In the genomic region with DNA sequence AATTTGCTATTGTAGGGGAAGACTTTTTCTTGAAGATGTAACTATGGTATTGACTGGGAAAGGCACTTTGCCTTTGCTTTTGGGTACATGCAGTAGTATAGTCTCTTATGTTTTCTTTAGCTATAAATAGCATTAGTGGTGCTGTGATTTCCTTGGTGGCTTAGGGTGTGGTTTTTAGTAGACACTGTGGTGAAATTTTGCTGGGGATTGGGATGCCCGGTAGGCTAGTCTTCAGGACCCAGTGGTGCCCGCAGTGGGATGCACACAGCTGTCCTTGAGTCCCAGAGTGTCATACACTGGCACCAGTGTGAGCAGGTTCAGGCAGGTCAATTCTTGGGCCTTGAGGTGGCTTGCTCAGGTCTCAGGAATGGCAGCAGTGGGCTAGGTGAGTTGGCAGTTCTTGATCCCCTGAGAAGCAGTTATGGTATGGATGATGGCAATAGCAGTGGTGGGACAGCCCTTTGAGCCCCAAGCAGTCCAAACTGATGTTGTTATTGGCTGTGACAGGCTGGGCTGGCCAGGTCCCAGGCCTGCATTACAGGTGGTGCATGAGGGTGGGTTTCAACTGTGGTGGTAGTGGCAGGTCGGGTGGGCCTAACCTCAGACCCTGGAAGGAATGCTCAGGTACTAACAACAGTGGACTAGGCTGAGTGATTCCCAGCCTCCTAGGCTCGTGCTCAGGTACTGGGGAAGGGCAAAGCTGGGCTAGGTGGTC, we compare ENCODE assay signal across 1 cellular context.
TF ChIP-seq lines count a peak whose summit lies in the region.

No MANE protein-coding gene starts in this region.

TF ChIP-seq in H1, 55 proteins besides CTCF, POLR2A, EP300 and RAD21:
- TF ChIP-seq KDM4A (IDR thresholded peaks at IDR 0.05; ENCODE audit: low read depth, low read length, severe bottlenecking) (no peak), SP2 (IDR thresholded peaks at IDR 0.05; ENCODE audit: low read length) (no peak), POLR2AphosphoS5 (IDR thresholded peaks at IDR 0.05; ENCODE audit: low read depth, low read length) (no peak), CHD1 (IDR thresholded peaks at IDR 0.05; ENCODE audit: low read depth, low read length) (no peak), SIN3A (conservative IDR thresholded peaks at IDR 0.05 in 1 of 2, IDR thresholded peaks at IDR 0.05 in 1 of 2; ENCODE audit: low read depth in 1 of 2, low read length in 2 of 2) (no peak), JUND (IDR thresholded peaks at IDR 0.05; ENCODE audit: low read length) (no peak), TAF1 (IDR thresholded peaks at IDR 0.05; ENCODE audit: low read depth, low read length) (no peak), TCF12 (IDR thresholded peaks at IDR 0.05; ENCODE audit: low read depth, low read length) (no peak), MAFK (IDR thresholded peaks at IDR 0.05; ENCODE audit: low read depth, low read length) (no peak), CBX8 (IDR thresholded peaks at IDR 0.05; ENCODE audit: borderline replicate concordance, low read depth, low read length) (no peak), SP1 (IDR thresholded peaks at IDR 0.05; ENCODE audit: low read depth, low read length) (no peak), HDAC2 (IDR thresholded peaks at IDR 0.05; ENCODE audit: borderline replicate concordance in 1 of 2, low read depth in 2 of 2, low read length in 2 of 2) (no peak)
- TF ChIP-seq, protein P1, sequence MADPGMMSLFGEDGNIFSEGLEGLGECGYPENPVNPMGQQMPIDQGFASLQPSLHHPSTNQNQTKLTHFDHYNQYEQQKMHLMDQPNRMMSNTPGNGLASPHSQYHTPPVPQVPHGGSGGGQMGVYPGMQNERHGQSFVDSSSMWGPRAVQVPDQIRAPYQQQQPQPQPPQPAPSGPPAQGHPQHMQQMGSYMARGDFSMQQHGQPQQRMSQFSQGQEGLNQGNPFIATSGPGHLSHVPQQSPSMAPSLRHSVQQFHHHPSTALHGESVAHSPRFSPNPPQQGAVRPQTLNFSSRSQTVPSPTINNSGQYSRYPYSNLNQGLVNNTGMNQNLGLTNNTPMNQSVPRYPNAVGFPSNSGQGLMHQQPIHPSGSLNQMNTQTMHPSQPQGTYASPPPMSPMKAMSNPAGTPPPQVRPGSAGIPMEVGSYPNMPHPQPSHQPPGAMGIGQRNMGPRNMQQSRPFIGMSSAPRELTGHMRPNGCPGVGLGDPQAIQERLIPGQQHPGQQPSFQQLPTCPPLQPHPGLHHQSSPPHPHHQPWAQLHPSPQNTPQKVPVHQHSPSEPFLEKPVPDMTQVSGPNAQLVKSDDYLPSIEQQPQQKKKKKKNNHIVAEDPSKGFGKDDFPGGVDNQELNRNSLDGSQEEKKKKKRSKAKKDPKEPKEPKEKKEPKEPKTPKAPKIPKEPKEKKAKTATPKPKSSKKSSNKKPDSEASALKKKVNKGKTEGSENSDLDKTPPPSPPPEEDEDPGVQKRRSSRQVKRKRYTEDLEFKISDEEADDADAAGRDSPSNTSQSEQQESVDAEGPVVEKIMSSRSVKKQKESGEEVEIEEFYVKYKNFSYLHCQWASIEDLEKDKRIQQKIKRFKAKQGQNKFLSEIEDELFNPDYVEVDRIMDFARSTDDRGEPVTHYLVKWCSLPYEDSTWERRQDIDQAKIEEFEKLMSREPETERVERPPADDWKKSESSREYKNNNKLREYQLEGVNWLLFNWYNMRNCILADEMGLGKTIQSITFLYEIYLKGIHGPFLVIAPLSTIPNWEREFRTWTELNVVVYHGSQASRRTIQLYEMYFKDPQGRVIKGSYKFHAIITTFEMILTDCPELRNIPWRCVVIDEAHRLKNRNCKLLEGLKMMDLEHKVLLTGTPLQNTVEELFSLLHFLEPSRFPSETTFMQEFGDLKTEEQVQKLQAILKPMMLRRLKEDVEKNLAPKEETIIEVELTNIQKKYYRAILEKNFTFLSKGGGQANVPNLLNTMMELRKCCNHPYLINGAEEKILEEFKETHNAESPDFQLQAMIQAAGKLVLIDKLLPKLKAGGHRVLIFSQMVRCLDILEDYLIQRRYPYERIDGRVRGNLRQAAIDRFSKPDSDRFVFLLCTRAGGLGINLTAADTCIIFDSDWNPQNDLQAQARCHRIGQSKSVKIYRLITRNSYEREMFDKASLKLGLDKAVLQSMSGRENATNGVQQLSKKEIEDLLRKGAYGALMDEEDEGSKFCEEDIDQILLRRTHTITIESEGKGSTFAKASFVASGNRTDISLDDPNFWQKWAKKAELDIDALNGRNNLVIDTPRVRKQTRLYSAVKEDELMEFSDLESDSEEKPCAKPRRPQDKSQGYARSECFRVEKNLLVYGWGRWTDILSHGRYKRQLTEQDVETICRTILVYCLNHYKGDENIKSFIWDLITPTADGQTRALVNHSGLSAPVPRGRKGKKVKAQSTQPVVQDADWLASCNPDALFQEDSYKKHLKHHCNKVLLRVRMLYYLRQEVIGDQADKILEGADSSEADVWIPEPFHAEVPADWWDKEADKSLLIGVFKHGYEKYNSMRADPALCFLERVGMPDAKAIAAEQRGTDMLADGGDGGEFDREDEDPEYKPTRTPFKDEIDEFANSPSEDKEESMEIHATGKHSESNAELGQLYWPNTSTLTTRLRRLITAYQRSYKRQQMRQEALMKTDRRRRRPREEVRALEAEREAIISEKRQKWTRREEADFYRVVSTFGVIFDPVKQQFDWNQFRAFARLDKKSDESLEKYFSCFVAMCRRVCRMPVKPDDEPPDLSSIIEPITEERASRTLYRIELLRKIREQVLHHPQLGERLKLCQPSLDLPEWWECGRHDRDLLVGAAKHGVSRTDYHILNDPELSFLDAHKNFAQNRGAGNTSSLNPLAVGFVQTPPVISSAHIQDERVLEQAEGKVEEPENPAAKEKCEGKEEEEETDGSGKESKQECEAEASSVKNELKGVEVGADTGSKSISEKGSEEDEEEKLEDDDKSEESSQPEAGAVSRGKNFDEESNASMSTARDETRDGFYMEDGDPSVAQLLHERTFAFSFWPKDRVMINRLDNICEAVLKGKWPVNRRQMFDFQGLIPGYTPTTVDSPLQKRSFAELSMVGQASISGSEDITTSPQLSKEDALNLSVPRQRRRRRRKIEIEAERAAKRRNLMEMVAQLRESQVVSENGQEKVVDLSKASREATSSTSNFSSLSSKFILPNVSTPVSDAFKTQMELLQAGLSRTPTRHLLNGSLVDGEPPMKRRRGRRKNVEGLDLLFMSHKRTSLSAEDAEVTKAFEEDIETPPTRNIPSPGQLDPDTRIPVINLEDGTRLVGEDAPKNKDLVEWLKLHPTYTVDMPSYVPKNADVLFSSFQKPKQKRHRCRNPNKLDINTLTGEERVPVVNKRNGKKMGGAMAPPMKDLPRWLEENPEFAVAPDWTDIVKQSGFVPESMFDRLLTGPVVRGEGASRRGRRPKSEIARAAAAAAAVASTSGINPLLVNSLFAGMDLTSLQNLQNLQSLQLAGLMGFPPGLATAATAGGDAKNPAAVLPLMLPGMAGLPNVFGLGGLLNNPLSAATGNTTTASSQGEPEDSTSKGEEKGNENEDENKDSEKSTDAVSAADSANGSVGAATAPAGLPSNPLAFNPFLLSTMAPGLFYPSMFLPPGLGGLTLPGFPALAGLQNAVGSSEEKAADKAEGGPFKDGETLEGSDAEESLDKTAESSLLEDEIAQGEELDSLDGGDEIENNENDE (IDR thresholded peaks at IDR 0.05; ENCODE audit: insufficient replicate concordance, low read length), result no peak
